In the genomic region with DNA sequence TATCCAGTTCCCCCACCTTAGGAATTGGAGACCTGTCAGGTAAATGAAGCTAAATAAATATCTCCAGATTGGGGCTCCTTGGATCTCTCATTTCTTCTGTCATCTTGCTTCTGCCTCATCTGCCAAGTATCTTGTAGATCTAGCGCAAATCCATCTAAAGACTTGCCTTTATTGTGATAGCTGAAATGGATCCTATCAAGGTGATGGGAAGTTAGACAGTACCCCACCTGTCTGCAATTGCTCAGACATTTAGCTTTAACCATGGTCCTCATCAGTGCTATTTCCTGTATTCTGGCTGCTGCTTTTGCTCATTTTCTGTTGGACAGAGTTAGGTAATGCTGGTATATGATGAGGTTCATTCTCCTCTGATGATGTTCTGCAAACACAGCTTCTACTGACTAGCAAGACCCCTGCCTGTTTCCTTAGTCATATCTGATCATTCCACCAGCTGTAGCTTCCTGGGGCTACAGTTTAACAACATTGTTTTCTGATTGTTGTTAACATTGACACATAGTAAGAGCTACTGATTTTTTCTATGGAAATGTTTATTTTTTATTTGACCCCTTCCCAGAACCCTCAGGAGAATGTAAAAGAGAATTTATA, we compare ENCODE assay signal across 22 cellular contexts.
DNase-seq lines count a peak whose midpoint lies in the region; ATAC-seq and TF ChIP-seq lines count a peak whose summit lies in the region.
"Had no signal": no experiment of that assay in that cellular context is flagged by ENCODE, and none has a peak within 500 bp of the region (broad histone marks: within the 10 kb centered on the region; RNA-seq: fewer than 3 reads in every experiment).

No MANE protein-coding gene starts in this region.

- DNase-seq in NCI-H146 (lab: John Stamatoyannopoulos, UW): peak; percentile 82
- peak; percentile 37 for DNase-seq in amniotic epithelial cell (ENCODE audit: low read depth)
- peak; percentile 3 for DNase-seq in fibroblast of pulmonary artery (ENCODE audit: low read depth)
- peak; percentile 9 for DNase-seq in smooth muscle cell of the brain vasculature (ENCODE audit: low read depth, low spot score)
- no peak for DNase-seq in T-cell
- no peak for DNase-seq in tibial artery
- no peak for DNase-seq in NCI-H345 (lab: John Stamatoyannopoulos, UW)
- DNase-seq: ACHN; AML-193; C1 segment of cervical spinal cord; CD8-positive, alpha-beta memory T cell; DMS53; GDM1; Kasumi-1; MG63; NCI-H1048; NCI-H1417 treated with DMSO at 0.1 percent for 48 hours; NCI-H1930; NCI-H748 treated with DMSO at 0.1 percent for 48 hours; PC-9; RPMI8226; SHP77 had no signal

- H3K4me3 ChIP-seq in fibroblast of pulmonary artery (replicated peaks; ENCODE audit: low read depth, low read length) (no peak overlapping the region), tibial artery (no peak overlapping the region)
- H3K4me3 ChIP-seq: MG63, PC-9 had no signal

- no peak for ATAC-seq in T-cell (replicated peaks in 1 of 4)

- no peaks in the 10 kb centered on the region for H3K9me3 ChIP-seq in tibial artery
- H3K9me3 ChIP-seq: MG63 had no signal

- H3K27me3 Mint-ChIP-seq in T-cell: peaks cover 0 to 3% of the 10 kb centered on the region in 2 donors

- H3K27me3 ChIP-seq in tibial artery: no peaks in the 10 kb centered on the region
- H3K27me3 ChIP-seq: MG63 had no signal

- H3K27ac ChIP-seq in tibial artery: no peak overlapping the region
- H3K27ac ChIP-seq: PC-9 had no signal

- H3K4me1 Mint-ChIP-seq in T-cell: no peaks in the 10 kb centered on the region
- H3K4me1 Mint-ChIP-seq: CD8-positive, alpha-beta memory T cell had no signal

- TF ChIP-seq CTCF in fibroblast of pulmonary artery (IDR thresholded peaks at IDR 0.05; ENCODE audit: low read length, missing control alignments) (no peak), tibial artery (IDR thresholded peaks at IDR 0.05) (no peak)

- no peaks in the 10 kb centered on the region for H3K9me3 Mint-ChIP-seq in T-cell
- H3K9me3 Mint-ChIP-seq: CD8-positive, alpha-beta memory T cell had no signal

- no peak overlapping the region for H3K27ac Mint-ChIP-seq in T-cell
- H3K27ac Mint-ChIP-seq: CD8-positive, alpha-beta memory T cell had no signal

- H3K36me3 Mint-ChIP-seq in T-cell: no peaks in the 10 kb centered on the region
- H3K36me3 Mint-ChIP-seq: CD8-positive, alpha-beta memory T cell had no signal

- H3K36me3 ChIP-seq in tibial artery: no peaks in the 10 kb centered on the region
- H3K36me3 ChIP-seq: MG63 had no signal

- intact Hi-C loops in tibial artery (cut with DNase I; ENCODE audit: low total_unique reads): no loop called here

- H3K4me1 ChIP-seq in tibial artery: peaks cover 0 to 8% (median 0%) of the 10 kb centered on the region in 4 donors

- H3K4me3 Mint-ChIP-seq in T-cell: no peak overlapping the region
- H3K4me3 Mint-ChIP-seq: CD8-positive, alpha-beta memory T cell had no signal

- POLR2A ChIA-PET in T-cell (lab: Charles Lee): interaction anchor here in 1 of 2 donors (1.0 kb wide), 1 partner anchor 13 kb away, joined by 3 read pairs; no protein-coding TSS in a partner anchor

- CTCF ChIA-PET in T-cell (lab: Charles Lee): no interaction called here

Comparison
In these comparisons a context has a peak if more than half of its experiments do, and no peak if none do; other contexts are left out.
1. DNase-seq: peak in NCI-H146 (single experiment), amniotic epithelial cell (single experiment), fibroblast of pulmonary artery (single experiment) and smooth muscle cell of the brain vasculature (single experiment); none in T-cell (0 of 34), tibial artery (0 of 2) and NCI-H345 (single experiment).